In genomic region chr13:24161010-24161775, GRCh38 we compare ENCODE assay signal across 8 cellular contexts. TPM values are rescaled to one million over a fixed set of nuclear protein-coding genes. Genes with fewer than 3 reads are reported as not detected.
DNase-seq lines count a peak whose midpoint lies in the region; ATAC-seq lines count a peak whose summit lies in the region.

No MANE protein-coding gene starts in this region.

- no peaks in the 10 kb centered on the region for H3K9me3 ChIP-seq in mononuclear cell (ENCODE audit: low read depth, low read length)

- H3K4me1 ChIP-seq in mononuclear cell (ENCODE audit: insufficient read depth, low read length): peaks cover 17% of the 10 kb centered on the region

- peak; percentile 40 for ATAC-seq in GM21717 (IDR thresholded peaks at IDR 0.05; ENCODE audit: unreplicated experiment)

- peak; percentile 44 for DNase-seq in EH (ENCODE audit: low read depth)
- DNase-seq in LoVo (ENCODE audit: low spot score): peak; percentile 29
- DNase-seq in activated CD4-positive, alpha-beta T cell treated with anti-CD3 and anti-CD28 coated beads for 48 hours: peak; percentile 48
- DNase-seq in effector CD8-positive, alpha-beta T cell (lab: John Stamatoyannopoulos, UW): peak; percentile 11
- peak; percentile 20 for DNase-seq in stimulated activated CD8-positive, alpha-beta memory T cell treated with anti-CD3 and anti-CD28 coated beads, Interleukin-7, amount 100 ng/mL, for 24 hours (ENCODE audit: low read depth)
- DNase-seq in occipital lobe (lab: John Stamatoyannopoulos, UW): no peak

- H3K4me3 ChIP-seq in mononuclear cell (ENCODE audit: low read length): peak overlapping the region; percentile 56

- H3K27me3 ChIP-seq in mononuclear cell (ENCODE audit: insufficient read depth, low read length): peaks cover 9% of the 10 kb centered on the region

RNA-seq across cellular contexts. Expression of gene SPATA13, which starts 0.7 kb away (rescaled TPM):
- total RNA-seq in mononuclear cell (122 TPM), occipital lobe (20.0 TPM)
